12 cellular contexts compared by ENCODE assay signal in genomic region chr18:52716926-52717325, GRCh38.
DNase-seq lines count a peak whose midpoint lies in the region; ATAC-seq, FAIRE-seq and TF ChIP-seq lines count a peak whose summit lies in the region.
"Had no signal": no experiment of that assay in that cellular context is flagged by ENCODE, and none has a peak within 500 bp of the region (broad histone marks: within the 10 kb centered on the region; RNA-seq: fewer than 3 reads in every experiment).

No MANE protein-coding gene starts in this region.

- H2AK5ac ChIP-seq in H1 (ENCODE audit: low read depth, low read length) = no peak overlapping the region

- no peaks in the 10 kb centered on the region for H3K9me3 ChIP-seq in H1 (ENCODE audit: insufficient read depth in 2 of 2, low read depth in 1 of 2, low read length in 1 of 2)

- no peaks in the 10 kb centered on the region for H3K36me3 ChIP-seq in H1 (ENCODE audit: control insufficient read depth in 2 of 4, insufficient read depth in 4 of 4, low read length in 3 of 4)

- H2BK12ac ChIP-seq in H1 (ENCODE audit: low read depth, low read length) = no peak overlapping the region

- TF ChIP-seq CTCF in H1 (IDR thresholded peaks at IDR 0.05; ENCODE audit: control extremely low read depth in 1 of 3, insufficient read depth in 1 of 3, low read depth in 1 of 3, low read length in 3 of 3) (0 out of 4 replicates have a peak, but pooled peaks of 1 of the 3 experiments have one; percentile 1), nephron progenitor cell (IDR thresholded peaks at IDR 0.05) (peak; percentile 20)

- no peaks in the 10 kb centered on the region for H3K4me1 ChIP-seq in H1 (replicated peaks in 1 of 4; ENCODE audit: control insufficient read depth in 3 of 4, insufficient read depth in 4 of 4, low read length in 3 of 4)

- no peaks in the 10 kb centered on the region for H3K9me3 Mint-ChIP-seq in nephron progenitor cell
- peaks cover 0 to 20% (median 0%) of the 10 kb centered on the region in 3 donors for H3K9me3 Mint-ChIP-seq in T-cell
- H3K9me3 Mint-ChIP-seq: memory B cell had no signal

- no peak overlapping the region for H2AFZ ChIP-seq in H1 (ENCODE audit: low read length)
- H2AFZ ChIP-seq: GM23248 had no signal

- no peak for TF ChIP-seq POLR2A in H1 (IDR thresholded peaks at IDR 0.05; ENCODE audit: control extremely low read depth in 1 of 2, low read depth in 2 of 2, low read length in 2 of 2)

- POLR2A ChIA-PET in H1 (lab: Charles Lee; ENCODE audit: partially characterized antibody) (no interaction called here), T-cell (lab: Charles Lee) (interaction anchor here in 1 of 2 donors (0.6 kb wide), 1 partner anchor 1080 kb away, joined by 5 read pairs; no protein-coding TSS in a partner anchor)

- H3K4me1 Mint-ChIP-seq in nephron progenitor cell = peaks cover 13% of the 10 kb centered on the region
- H3K4me1 Mint-ChIP-seq in T-cell = no peaks in the 10 kb centered on the region
- H3K4me1 Mint-ChIP-seq: memory B cell had no signal

- no peak overlapping the region for H2BK20ac ChIP-seq in H1 (ENCODE audit: low read length)

- H3K4me2 ChIP-seq in H1 (ENCODE audit: insufficient read depth in 1 of 2, low read depth in 2 of 2, low read length in 2 of 2) = no peak overlapping the region

- no peak overlapping the region for H4K8ac ChIP-seq in H1 (ENCODE audit: extremely low read depth, insufficient read depth, low read length)

- H2BK120ac ChIP-seq in H1 (replicated peaks; ENCODE audit: low read depth, low read length) = no peak overlapping the region

- H3K27me3 Mint-ChIP-seq in nephron progenitor cell (ENCODE audit: low read depth, poor library complexity) (peaks cover 11% of the 10 kb centered on the region), T-cell (no peaks in the 10 kb centered on the region)
- H3K27me3 Mint-ChIP-seq: memory B cell had no signal

- DNase-seq in C1 segment of cervical spinal cord (lab: John Stamatoyannopoulos, UW) = peak in 8 of 14 donors; percentile 0 to 24 (median 6)
- DNase-seq in NCI-H146 (lab: John Stamatoyannopoulos, UW) = peak; percentile 84
- no peak for DNase-seq in H1 (ENCODE audit: low read depth in 1 of 2, low spot score in 2 of 2)
- DNase-seq in nephron progenitor cell = peak; percentile 13
- DNase-seq in T-cell = no peak
- no peak for DNase-seq in NCI-H1694 (lab: John Stamatoyannopoulos, UW)
- DNase-seq: central memory CD4-positive, alpha-beta T cell; GM23248; Kasumi-1 had no signal

- H3K56ac ChIP-seq in H1 (replicated peaks; ENCODE audit: insufficient read length, low read depth, low read length) = no peak overlapping the region

- no peaks in the 10 kb centered on the region for H3K27me3 ChIP-seq in H1 (replicated peaks in 1 of 4; ENCODE audit: control insufficient read depth in 3 of 4, extremely low read depth in 1 of 4, insufficient read depth in 3 of 4, low read length in 3 of 4)

- H4K5ac ChIP-seq in H1 (ENCODE audit: insufficient read length, low read depth, low read length) = no peak overlapping the region

- CTCF ChIA-PET in H1 (lab: Charles Lee; ENCODE audit: partially characterized antibody) = interaction anchor here (0.8 to 1.7 kb wide), 5 partner anchors 10 to 156 kb away, joined by 3 to 6 read pairs (median 3); no protein-coding TSS in a partner anchor
- CTCF ChIA-PET in T-cell (lab: Charles Lee) = no interaction called here

- no peak overlapping the region for H2BK15ac ChIP-seq in H1 (ENCODE audit: low read length)

- H3K79me2 ChIP-seq in H1 (ENCODE audit: control insufficient read depth in 1 of 2, insufficient read depth in 2 of 2, low read length in 2 of 2) = no peaks in the 10 kb centered on the region

- FAIRE-seq in H1 (lab: Jason Lieb, UNC) = no peak

- H4K20me1 ChIP-seq in H1 (replicated peaks in 1 of 2; ENCODE audit: control insufficient read depth in 1 of 2, insufficient read depth in 2 of 2, low read length in 2 of 2) = no peaks in the 10 kb centered on the region

- no peak overlapping the region for H3K18ac ChIP-seq in H1 (ENCODE audit: extremely low read depth, low read length)

- no peak overlapping the region for H3K4ac ChIP-seq in H1 (replicated peaks; ENCODE audit: insufficient read length, low read depth, low read length)

- no peak overlapping the region for H3K27ac ChIP-seq in H1 (ENCODE audit: low read depth, low read length)
- H3K27ac ChIP-seq: GM23248 had no signal

- no peaks in the 10 kb centered on the region for H3K79me1 ChIP-seq in H1 (ENCODE audit: low read depth, low read length)

- H3K4me3 Mint-ChIP-seq in nephron progenitor cell (no peak overlapping the region), T-cell (no peak overlapping the region)
- H3K4me3 Mint-ChIP-seq: memory B cell had no signal

- no peak overlapping the region for H3K4me3 ChIP-seq in H1 (ENCODE audit: extremely low read depth in 1 of 4, insufficient read depth in 2 of 4, low read depth in 3 of 4, low read length in 4 of 4)
- H3K4me3 ChIP-seq: GM23248 had no signal

- WGBS in H1 (ENCODE audit: extremely low coverage in 1 of 2, insufficient coverage in 1 of 2, insufficient read length in 1 of 2, insufficient replicate concordance in 2 of 2, low coverage in 1 of 2, low lambda C conversion rate in 2 of 2, missing lambda C conversion rate in 1 of 2), 2 experiments = 89% methylated on average over 3 of the region's 3 CpGs; no CpG with 5 or more reads in 1 of the 2 experiments

- H3K36me3 Mint-ChIP-seq in nephron progenitor cell (ENCODE audit: low read depth) = no peaks in the 10 kb centered on the region
- H3K36me3 Mint-ChIP-seq in T-cell = no peaks in the 10 kb centered on the region
- H3K36me3 Mint-ChIP-seq: memory B cell had no signal

- H3K9ac ChIP-seq in H1 (replicated peaks in 1 of 4; ENCODE audit: extremely low read depth in 1 of 4, low read depth in 3 of 4, low read length in 3 of 4) = no peak overlapping the region
- H3K9ac ChIP-seq: GM23248 had no signal

- H3K23ac ChIP-seq in H1 (ENCODE audit: insufficient read length) = no peak overlapping the region

- no peak overlapping the region for H3K14ac ChIP-seq in H1 (ENCODE audit: insufficient read length)

- no peak overlapping the region for H4K91ac ChIP-seq in H1 (replicated peaks; ENCODE audit: insufficient read length, low read length)

- peak; percentile 17 to 28; a peak in 1 of 4 replicates for TF ChIP-seq RAD21 in H1 (IDR thresholded peaks at IDR 0.05 in 1 of 2, conservative IDR thresholded peaks at IDR 0.05 in 1 of 2; ENCODE audit: low read depth in 2 of 2, low read length in 2 of 2)

- ATAC-seq in T-cell (replicated peaks in 1 of 4) = no peak
- no peak for ATAC-seq in GM18511 (IDR thresholded peaks at IDR 0.05; ENCODE audit: unreplicated experiment)
- ATAC-seq in GM21367 (IDR thresholded peaks at IDR 0.05; ENCODE audit: unreplicated experiment) = no peak

- H2BK5ac ChIP-seq in H1 (ENCODE audit: low read depth, low read length) = no peak overlapping the region

- H3K27ac Mint-ChIP-seq in nephron progenitor cell = no peak overlapping the region
- no peak overlapping the region for H3K27ac Mint-ChIP-seq in T-cell
- H3K27ac Mint-ChIP-seq: memory B cell had no signal

- H3K23me2 ChIP-seq in H1 (ENCODE audit: low read depth, low read length) = no peaks in the 10 kb centered on the region

- no peak for TF ChIP-seq EP300 in H1 (IDR thresholded peaks at IDR 0.05; ENCODE audit: borderline replicate concordance in 1 of 2, low read depth in 2 of 2, low read length in 2 of 2)

TF ChIP-seq in H1, 55 proteins besides CTCF, POLR2A, EP300 and RAD21:
- TF ChIP-seq TAF1 (IDR thresholded peaks at IDR 0.05; ENCODE audit: low read depth, low read length) (no peak), FOSL1 (IDR thresholded peaks at IDR 0.05; ENCODE audit: insufficient read depth, low read depth, low read length) (no peak), HDAC6 (IDR thresholded peaks at IDR 0.05; ENCODE audit: low read depth, low read length) (no peak), EZH2 (IDR thresholded peaks at IDR 0.05; ENCODE audit: low read depth, low read length, severe bottlenecking) (no peak), ATF2 (IDR thresholded peaks at IDR 0.05; ENCODE audit: low read length) (no peak), PHF8 (conservative IDR thresholded peaks at IDR 0.05; ENCODE audit: low read depth, low read length) (no peak), TCF12 (IDR thresholded peaks at IDR 0.05; ENCODE audit: low read depth, low read length) (no peak), E2F6 (IDR thresholded peaks at IDR 0.05) (no peak), CTBP2 (IDR thresholded peaks at IDR 0.05; ENCODE audit: borderline replicate concordance, insufficient read depth, insufficient read length, low read length) (no peak), NRF1 (IDR thresholded peaks at IDR 0.05; ENCODE audit: low read depth, low read length) (no peak), SIX5 (IDR thresholded peaks at IDR 0.05; ENCODE audit: low read depth, low read length) (no peak), RXRA (IDR thresholded peaks at IDR 0.05; ENCODE audit: insufficient read depth, low read depth, low read length) (no peak), ZNF274 (IDR thresholded peaks at IDR 0.05; ENCODE audit: borderline replicate concordance, extremely low read depth, low read length) (no peak), CEBPB (IDR thresholded peaks at IDR 0.05; ENCODE audit: low read depth, low read length) (no peak)

Comparison
In these comparisons a context has a peak if more than half of its experiments do, and no peak if none do; other contexts are left out.
1. DNase-seq: peak in C1 segment of cervical spinal cord (8 of 14), NCI-H146 (single experiment) and nephron progenitor cell (single experiment); none in H1 (0 of 2), T-cell (0 of 34) and NCI-H1694 (single experiment).